ENCODE assay signal across 1 cellular context in the genomic region with DNA sequence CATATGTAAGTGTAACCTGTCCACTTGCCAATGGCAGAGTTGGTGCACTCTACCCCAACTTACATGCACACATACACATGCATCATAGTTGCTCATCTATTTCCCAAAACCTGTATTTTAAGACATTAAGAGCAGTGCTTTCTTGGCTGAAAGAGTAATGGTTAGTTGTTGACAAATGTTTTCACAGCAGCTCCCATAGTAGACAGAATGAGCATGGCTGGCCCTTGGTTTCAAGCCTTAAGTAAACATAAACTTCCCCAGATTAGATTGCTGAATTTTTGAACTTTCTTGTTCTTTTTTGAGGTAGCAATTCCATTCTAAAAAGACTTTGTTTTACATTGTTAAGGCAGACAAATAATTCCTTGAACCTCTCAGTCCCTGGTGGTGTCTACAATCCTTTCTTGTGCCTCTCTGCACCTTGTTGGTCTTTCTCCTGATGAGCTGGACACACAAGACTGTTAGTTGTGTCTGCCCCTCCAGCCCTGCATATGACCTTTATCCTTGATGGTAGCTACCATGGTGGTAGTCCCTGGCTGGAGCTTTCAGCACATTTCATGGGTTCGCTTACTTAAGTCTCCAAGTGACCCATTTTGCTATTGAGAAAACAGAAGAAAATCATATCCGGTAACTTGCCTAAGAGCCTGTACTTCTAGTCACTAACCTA.
TF ChIP-seq lines count a peak whose summit lies in the region.

No MANE protein-coding gene starts in this region.

TF ChIP-seq in HepG2, 621 proteins besides CTCF, POLR2A, EP300 and RAD21 (continued from another document and continues in another):
- TF ChIP-seq SRSF4 (IDR thresholded peaks at IDR 0.05; ENCODE audit: low read depth, low read length, poor library complexity, severe bottlenecking), result no peak
- no peak for TF ChIP-seq KLF11 (CRISPR knock-in tag; IDR thresholded peaks at IDR 0.05)
- no peak for TF ChIP-seq LRRFIP1 (CRISPR knock-in tag; conservative IDR thresholded peaks at IDR 0.05)
- no peak for TF ChIP-seq MEIS1 (CRISPR knock-in tag; IDR thresholded peaks at IDR 0.05; ENCODE audit: borderline replicate concordance)
- TF ChIP-seq GATAD2A (CRISPR knock-in tag; IDR thresholded peaks at IDR 0.05), result 0 out of 2 replicates have a peak, but pooled peaks have one; percentile 34
- no peak for TF ChIP-seq ZNF335 (CRISPR knock-in tag; IDR thresholded peaks at IDR 0.05)
- no peak for TF ChIP-seq SIX4 (CRISPR knock-in tag; IDR thresholded peaks at IDR 0.05)
- TF ChIP-seq PCBP1 (IDR thresholded peaks at IDR 0.05; ENCODE audit: borderline replicate concordance, low read depth, low read length), result no peak
- TF ChIP-seq ZNF333 (CRISPR knock-in tag; IDR thresholded peaks at IDR 0.05; ENCODE audit: borderline replicate concordance), result no peak
- TF ChIP-seq, protein P1, sequence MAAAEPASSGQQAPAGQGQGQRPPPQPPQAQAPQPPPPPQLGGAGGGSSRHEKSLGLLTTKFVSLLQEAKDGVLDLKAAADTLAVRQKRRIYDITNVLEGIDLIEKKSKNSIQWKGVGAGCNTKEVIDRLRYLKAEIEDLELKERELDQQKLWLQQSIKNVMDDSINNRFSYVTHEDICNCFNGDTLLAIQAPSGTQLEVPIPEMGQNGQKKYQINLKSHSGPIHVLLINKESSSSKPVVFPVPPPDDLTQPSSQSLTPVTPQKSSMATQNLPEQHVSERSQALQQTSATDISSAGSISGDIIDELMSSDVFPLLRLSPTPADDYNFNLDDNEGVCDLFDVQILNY (CRISPR knock-in tag; conservative IDR thresholded peaks at IDR 0.05), result no peak
- no peak for TF ChIP-seq CREM (IDR thresholded peaks at IDR 0.05)
- TF ChIP-seq CREM (CRISPR knock-in tag; IDR thresholded peaks at IDR 0.05), result no peak
- 0 out of 2 replicates have a peak, but pooled peaks have one; percentile 28 for TF ChIP-seq ZNF772 (CRISPR knock-in tag; IDR thresholded peaks at IDR 0.05)
- no peak for TF ChIP-seq ONECUT2 (CRISPR knock-in tag; IDR thresholded peaks at IDR 0.05)
- TF ChIP-seq SOX5 (CRISPR knock-in tag; IDR thresholded peaks at IDR 0.05; ENCODE audit: borderline replicate concordance), result peak; percentile 25; the same call in 1 of the 2 replicates
- TF ChIP-seq ZFP36 (IDR thresholded peaks at IDR 0.05; ENCODE audit: borderline replicate concordance, low read depth, low read length, partially characterized antibody), result no peak
- no peak for TF ChIP-seq ZNF770 (CRISPR knock-in tag; IDR thresholded peaks at IDR 0.05)
- TF ChIP-seq BRCA1 (CRISPR knock-in tag; IDR thresholded peaks at IDR 0.05), result no peak
- TF ChIP-seq ZFP91 (CRISPR knock-in tag; IDR thresholded peaks at IDR 0.05; ENCODE audit: borderline replicate concordance), result no peak
- no peak for TF ChIP-seq TAF15 (IDR thresholded peaks at IDR 0.05; ENCODE audit: low read depth, low read length, poor library complexity, severe bottlenecking)
- no peak for TF ChIP-seq GLI4 (CRISPR knock-in tag; IDR thresholded peaks at IDR 0.05; ENCODE audit: borderline replicate concordance)
- no peak for TF ChIP-seq ZNF256 (CRISPR knock-in tag; conservative IDR thresholded peaks at IDR 0.05)
- peak; percentile 56 for TF ChIP-seq ZMYM4 (CRISPR knock-in tag; IDR thresholded peaks at IDR 0.05)
- no peak for TF ChIP-seq NPAS2 (CRISPR knock-in tag; IDR thresholded peaks at IDR 0.05; ENCODE audit: borderline replicate concordance)
- TF ChIP-seq, protein P2, sequence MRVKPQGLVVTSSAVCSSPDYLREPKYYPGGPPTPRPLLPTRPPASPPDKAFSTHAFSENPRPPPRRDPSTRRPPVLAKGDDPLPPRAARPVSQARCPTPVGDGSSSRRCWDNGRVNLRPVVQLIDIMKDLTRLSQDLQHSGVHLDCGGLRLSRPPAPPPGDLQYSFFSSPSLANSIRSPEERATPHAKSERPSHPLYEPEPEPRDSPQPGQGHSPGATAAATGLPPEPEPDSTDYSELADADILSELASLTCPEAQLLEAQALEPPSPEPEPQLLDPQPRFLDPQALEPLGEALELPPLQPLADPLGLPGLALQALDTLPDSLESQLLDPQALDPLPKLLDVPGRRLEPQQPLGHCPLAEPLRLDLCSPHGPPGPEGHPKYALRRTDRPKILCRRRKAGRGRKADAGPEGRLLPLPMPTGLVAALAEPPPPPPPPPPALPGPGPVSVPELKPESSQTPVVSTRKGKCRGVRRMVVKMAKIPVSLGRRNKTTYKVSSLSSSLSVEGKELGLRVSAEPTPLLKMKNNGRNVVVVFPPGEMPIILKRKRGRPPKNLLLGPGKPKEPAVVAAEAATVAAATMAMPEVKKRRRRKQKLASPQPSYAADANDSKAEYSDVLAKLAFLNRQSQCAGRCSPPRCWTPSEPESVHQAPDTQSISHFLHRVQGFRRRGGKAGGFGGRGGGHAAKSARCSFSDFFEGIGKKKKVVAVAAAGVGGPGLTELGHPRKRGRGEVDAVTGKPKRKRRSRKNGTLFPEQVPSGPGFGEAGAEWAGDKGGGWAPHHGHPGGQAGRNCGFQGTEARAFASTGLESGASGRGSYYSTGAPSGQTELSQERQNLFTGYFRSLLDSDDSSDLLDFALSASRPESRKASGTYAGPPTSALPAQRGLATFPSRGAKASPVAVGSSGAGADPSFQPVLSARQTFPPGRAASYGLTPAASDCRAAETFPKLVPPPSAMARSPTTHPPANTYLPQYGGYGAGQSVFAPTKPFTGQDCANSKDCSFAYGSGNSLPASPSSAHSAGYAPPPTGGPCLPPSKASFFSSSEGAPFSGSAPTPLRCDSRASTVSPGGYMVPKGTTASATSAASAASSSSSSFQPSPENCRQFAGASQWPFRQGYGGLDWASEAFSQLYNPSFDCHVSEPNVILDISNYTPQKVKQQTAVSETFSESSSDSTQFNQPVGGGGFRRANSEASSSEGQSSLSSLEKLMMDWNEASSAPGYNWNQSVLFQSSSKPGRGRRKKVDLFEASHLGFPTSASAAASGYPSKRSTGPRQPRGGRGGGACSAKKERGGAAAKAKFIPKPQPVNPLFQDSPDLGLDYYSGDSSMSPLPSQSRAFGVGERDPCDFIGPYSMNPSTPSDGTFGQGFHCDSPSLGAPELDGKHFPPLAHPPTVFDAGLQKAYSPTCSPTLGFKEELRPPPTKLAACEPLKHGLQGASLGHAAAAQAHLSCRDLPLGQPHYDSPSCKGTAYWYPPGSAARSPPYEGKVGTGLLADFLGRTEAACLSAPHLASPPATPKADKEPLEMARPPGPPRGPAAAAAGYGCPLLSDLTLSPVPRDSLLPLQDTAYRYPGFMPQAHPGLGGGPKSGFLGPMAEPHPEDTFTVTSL (CRISPR knock-in tag; IDR thresholded peaks at IDR 0.05; ENCODE audit: borderline replicate concordance), result no peak; the same call in 1 of the 2 replicates
- no peak for TF ChIP-seq HOXA7 (CRISPR knock-in tag; IDR thresholded peaks at IDR 0.05)
- TF ChIP-seq ZNF235 (CRISPR knock-in tag; IDR thresholded peaks at IDR 0.05; ENCODE audit: borderline replicate concordance), result no peak
- TF ChIP-seq IKZF1 (IDR thresholded peaks at IDR 0.05), result no peak
- TF ChIP-seq, protein P3, sequence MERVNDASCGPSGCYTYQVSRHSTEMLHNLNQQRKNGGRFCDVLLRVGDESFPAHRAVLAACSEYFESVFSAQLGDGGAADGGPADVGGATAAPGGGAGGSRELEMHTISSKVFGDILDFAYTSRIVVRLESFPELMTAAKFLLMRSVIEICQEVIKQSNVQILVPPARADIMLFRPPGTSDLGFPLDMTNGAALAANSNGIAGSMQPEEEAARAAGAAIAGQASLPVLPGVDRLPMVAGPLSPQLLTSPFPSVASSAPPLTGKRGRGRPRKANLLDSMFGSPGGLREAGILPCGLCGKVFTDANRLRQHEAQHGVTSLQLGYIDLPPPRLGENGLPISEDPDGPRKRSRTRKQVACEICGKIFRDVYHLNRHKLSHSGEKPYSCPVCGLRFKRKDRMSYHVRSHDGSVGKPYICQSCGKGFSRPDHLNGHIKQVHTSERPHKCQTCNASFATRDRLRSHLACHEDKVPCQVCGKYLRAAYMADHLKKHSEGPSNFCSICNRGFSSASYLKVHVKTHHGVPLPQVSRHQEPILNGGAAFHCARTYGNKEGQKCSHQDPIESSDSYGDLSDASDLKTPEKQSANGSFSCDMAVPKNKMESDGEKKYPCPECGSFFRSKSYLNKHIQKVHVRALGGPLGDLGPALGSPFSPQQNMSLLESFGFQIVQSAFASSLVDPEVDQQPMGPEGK (CRISPR knock-in tag; IDR thresholded peaks at IDR 0.05), result no peak
- TF ChIP-seq ZNF44 (CRISPR knock-in tag; IDR thresholded peaks at IDR 0.05), result no peak
- TF ChIP-seq, protein P4, sequence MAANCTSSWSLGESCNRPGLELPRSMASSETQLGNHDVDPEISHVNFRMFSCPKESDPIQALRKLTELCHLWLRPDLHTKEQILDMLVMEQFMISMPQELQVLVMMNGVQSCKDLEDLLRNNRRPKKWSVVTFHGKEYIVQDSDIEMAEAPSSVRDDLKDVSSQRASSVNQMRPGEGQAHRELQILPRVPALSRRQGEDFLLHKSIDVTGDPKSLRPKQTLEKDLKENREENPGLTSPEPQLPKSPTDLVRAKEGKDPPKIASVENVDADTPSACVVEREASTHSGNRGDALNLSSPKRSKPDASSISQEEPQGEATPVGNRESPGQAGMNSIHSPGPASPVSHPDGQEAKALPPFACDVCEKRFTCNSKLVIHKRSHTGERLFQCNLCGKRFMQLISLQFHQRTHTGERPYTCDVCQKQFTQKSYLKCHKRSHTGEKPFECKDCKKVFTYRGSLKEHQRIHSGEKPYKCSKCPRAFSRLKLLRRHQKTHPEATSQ (CRISPR knock-in tag; IDR thresholded peaks at IDR 0.05; ENCODE audit: borderline replicate concordance), result no peak
- no peak for TF ChIP-seq NR3C1 (CRISPR knock-in tag; IDR thresholded peaks at IDR 0.05)
- TF ChIP-seq DPF2 (CRISPR knock-in tag; IDR thresholded peaks at IDR 0.05; ENCODE audit: borderline replicate concordance, low read depth), result no peak
- TF ChIP-seq ZNF460 (CRISPR knock-in tag; IDR thresholded peaks at IDR 0.05; ENCODE audit: borderline replicate concordance), result no peak
- TF ChIP-seq PAF1 (CRISPR knock-in tag; IDR thresholded peaks at IDR 0.05), result no peak
- no peak for TF ChIP-seq FOXP4 (CRISPR knock-in tag; IDR thresholded peaks at IDR 0.05)
- TF ChIP-seq U2AF1 (optimal IDR thresholded peaks at IDR 0.05; ENCODE audit: low read depth, low read length), result no peak
- peak; percentile 24; the same call in 1 of the 2 replicates for TF ChIP-seq PITX1 (CRISPR knock-in tag; IDR thresholded peaks at IDR 0.05)
- TF ChIP-seq TCF7 (IDR thresholded peaks at IDR 0.05; ENCODE audit: low read depth), result no peak
- no peak for TF ChIP-seq ZNF431 (CRISPR knock-in tag; IDR thresholded peaks at IDR 0.05; ENCODE audit: borderline replicate concordance, low read depth)
- no peak for TF ChIP-seq NR1H2 (CRISPR knock-in tag; IDR thresholded peaks at IDR 0.05; ENCODE audit: borderline replicate concordance, low read depth)
- TF ChIP-seq TSC22D2 (CRISPR knock-in tag; IDR thresholded peaks at IDR 0.05; ENCODE audit: borderline replicate concordance), result no peak
- peak; percentile 79; the same call in 1 of the 2 replicates for TF ChIP-seq ZNF644 (CRISPR knock-in tag; IDR thresholded peaks at IDR 0.05; ENCODE audit: low read depth)
